1 cellular context compared by ENCODE assay signal in the genomic region with DNA sequence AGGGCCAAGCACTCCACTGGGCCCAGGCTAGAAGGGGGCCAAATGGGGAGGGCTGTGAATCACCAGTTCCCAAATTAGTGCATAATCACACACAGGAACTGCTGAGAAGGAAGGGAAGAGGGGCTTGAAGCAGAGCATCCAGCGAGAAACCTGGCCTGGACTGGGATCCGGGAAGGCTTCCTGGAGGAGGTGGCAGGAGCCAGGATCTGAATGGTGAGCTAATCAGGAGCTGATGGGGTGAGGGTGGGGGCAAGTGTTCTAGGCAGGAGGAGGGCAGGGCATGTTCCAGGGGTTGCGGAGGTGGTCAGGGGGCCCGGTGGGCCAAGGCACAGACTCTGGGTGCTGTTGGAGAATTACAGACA.
A peak's percentile ranks its signal among the peaks of the same experiment; 100 is the strongest.
TF ChIP-seq lines count a peak whose summit lies in the region.

No MANE protein-coding gene starts in this region.

TF ChIP-seq in HepG2, 621 proteins besides CTCF, POLR2A, EP300 and RAD21:
- TF ChIP-seq NFATC3 (CRISPR knock-in tag; IDR thresholded peaks at IDR 0.05): no peak
- TF ChIP-seq CHD2 (IDR thresholded peaks at IDR 0.05; ENCODE audit: low read depth, low read length): no peak
- TF ChIP-seq ONECUT2 (CRISPR knock-in tag; IDR thresholded peaks at IDR 0.05): no peak
- peak; percentile 79 for TF ChIP-seq ZFP36 (IDR thresholded peaks at IDR 0.05; ENCODE audit: borderline replicate concordance, low read depth, low read length, partially characterized antibody)
- TF ChIP-seq ZNF597 (CRISPR knock-in tag; IDR thresholded peaks at IDR 0.05): no peak
- TF ChIP-seq ZMYM3 (CRISPR knock-in tag; IDR thresholded peaks at IDR 0.05): peak; percentile 37; the same call in 1 of the 2 replicates
- TF ChIP-seq IRF2 (CRISPR knock-in tag; IDR thresholded peaks at IDR 0.05): no peak
